29 cellular contexts compared by ENCODE assay signal in genomic region chr20:475463-476357, GRCh38. TPM values are rescaled to one million over a fixed set of nuclear protein-coding genes. Genes with fewer than 3 reads are reported as not detected.
DNase-seq lines count a peak whose midpoint lies in the region; ATAC-seq and TF ChIP-seq lines count a peak whose summit lies in the region.
"Had no signal": no experiment of that assay in that cellular context is flagged by ENCODE, and none has a peak within 500 bp of the region (broad histone marks: within the 10 kb centered on the region; RNA-seq: fewer than 3 reads in every experiment).

No MANE protein-coding gene starts in this region.

- H3K27ac ChIP-seq in SK-N-MC = 0 out of 2 replicates have a peak overlapping the region, but pooled peaks have one; percentile 25
- H3K27ac ChIP-seq in OCI-LY7 (ENCODE audit: low read depth, low read length, poor library complexity, severe bottlenecking) = no peak overlapping the region
- H3K27ac ChIP-seq: adrenal gland, Peyer's patch, prostate gland, VCaP had no signal

- no peaks in the 10 kb centered on the region for H3K9me2 ChIP-seq in OCI-LY7 (ENCODE audit: insufficient read depth, low read length)

- no peak for TF ChIP-seq CTCF in fibroblast of the aortic adventitia (IDR thresholded peaks at IDR 0.05; ENCODE audit: insufficient read depth, low read length)
- TF ChIP-seq CTCF in OCI-LY7 (conservative IDR thresholded peaks at IDR 0.05; ENCODE audit: low read length) = no peak

- H3K27ac Mint-ChIP-seq in activated CD4-positive, alpha-beta T cell treated with anti-CD3 and anti-CD28 coated beads, Interleukin-2, amount 10 ng/mL, durations not matched to agents 7 days and 5 days = peak overlapping the region; percentile 63
- H3K27ac Mint-ChIP-seq in stimulated activated naive B cell treated with anti-CD40 and anti-IgM and Interleukin-4, amounts not matched to agents 10 μg/mL and 1 μg/mL and 100 μg/mL, for 72 hours = peak overlapping the region; percentile 62
- H3K27ac Mint-ChIP-seq: B cell had no signal

- POLR2A ChIA-PET in activated CD4-positive, alpha-beta T cell treated with anti-CD3 and anti-CD28 coated beads, Interleukin-2, amount 10 ng/mL, durations not matched to agents 7 days and 5 days (lab: Charles Lee) = no interaction called here
- POLR2A ChIA-PET in OCI-LY7 (lab: Charles Lee) = interaction anchor here (1.2 kb wide), 1 partner anchor 95 kb away, joined by 3 read pairs; the partner anchor contains the start of gene TRIB3

- H3K36me3 ChIP-seq in SK-N-MC (ENCODE audit: insufficient read depth, low read length) (peaks cover 49% of the 10 kb centered on the region), OCI-LY7 (ENCODE audit: insufficient read depth, low read length) (peaks cover 64% of the 10 kb centered on the region)
- H3K36me3 ChIP-seq: prostate gland had no signal

- no peaks in the 10 kb centered on the region for H3K9me3 ChIP-seq in SK-N-MC (ENCODE audit: low read depth, low read length)
- H3K9me3 ChIP-seq in OCI-LY7 (ENCODE audit: low read length) = no peaks in the 10 kb centered on the region; the same call in 1 of the 2 replicates
- H3K9me3 ChIP-seq: adrenal gland, Peyer's patch, prostate gland had no signal

- no peak overlapping the region for H2AFZ ChIP-seq in OCI-LY7 (ENCODE audit: low read length)

- H3K9me3 Mint-ChIP-seq in activated CD4-positive, alpha-beta T cell treated with anti-CD3 and anti-CD28 coated beads, Interleukin-2, amount 10 ng/mL, durations not matched to agents 7 days and 5 days = peaks cover 19% of the 10 kb centered on the region
- no peaks in the 10 kb centered on the region for H3K9me3 Mint-ChIP-seq in stimulated activated naive B cell treated with anti-CD40 and anti-IgM and Interleukin-4, amounts not matched to agents 10 μg/mL and 1 μg/mL and 100 μg/mL, for 72 hours
- H3K9me3 Mint-ChIP-seq: activated T-cell treated with anti-CD3 and anti-CD28 coated beads, Interleukin-2, amount 50 U/mL, for 4 hours had no signal

- H3K4me3 ChIP-seq in SK-N-MC = no peak overlapping the region
- H3K4me3 ChIP-seq in fibroblast of the aortic adventitia (ENCODE audit: low read depth, low read length) = no peak overlapping the region
- no peak overlapping the region for H3K4me3 ChIP-seq in OCI-LY7 (ENCODE audit: low read depth, low read length, poor library complexity, severe bottlenecking)
- H3K4me3 ChIP-seq: adrenal gland, Peyer's patch, prostate gland had no signal

- H3K79me2 ChIP-seq in OCI-LY7 (ENCODE audit: insufficient read depth, low read depth, low read length) = no peaks in the 10 kb centered on the region

- peaks cover 38% of the 10 kb centered on the region for H3K36me3 Mint-ChIP-seq in activated CD4-positive, alpha-beta T cell treated with anti-CD3 and anti-CD28 coated beads, Interleukin-2, amount 10 ng/mL, durations not matched to agents 7 days and 5 days (ENCODE audit: low read depth)
- H3K36me3 Mint-ChIP-seq in stimulated activated naive B cell treated with anti-CD40 and anti-IgM and Interleukin-4, amounts not matched to agents 10 μg/mL and 1 μg/mL and 100 μg/mL, for 72 hours = peaks cover 32 to 47% of the 10 kb centered on the region in 2 donors
- H3K36me3 Mint-ChIP-seq: naive B cell had no signal

- peaks cover 3% of the 10 kb centered on the region for H3K27me3 Mint-ChIP-seq in activated CD4-positive, alpha-beta T cell treated with anti-CD3 and anti-CD28 coated beads, Interleukin-2, amount 10 ng/mL, durations not matched to agents 7 days and 5 days
- H3K27me3 Mint-ChIP-seq in stimulated activated naive B cell treated with anti-CD40 and anti-IgM and Interleukin-4, amounts not matched to agents 10 μg/mL and 1 μg/mL and 100 μg/mL, for 72 hours = no peaks in the 10 kb centered on the region
- H3K27me3 Mint-ChIP-seq: B cell; CD4-positive, alpha-beta memory T cell; naive B cell had no signal

- no peak overlapping the region for H3K4me3 Mint-ChIP-seq in activated CD4-positive, alpha-beta T cell treated with anti-CD3 and anti-CD28 coated beads, Interleukin-2, amount 10 ng/mL, durations not matched to agents 7 days and 5 days
- H3K4me3 Mint-ChIP-seq in stimulated activated naive B cell treated with anti-CD40 and anti-IgM and Interleukin-4, amounts not matched to agents 10 μg/mL and 1 μg/mL and 100 μg/mL, for 72 hours = no peak overlapping the region
- H3K4me3 Mint-ChIP-seq: activated T-cell treated with anti-CD3 and anti-CD28 coated beads, Interleukin-2, amount 50 U/mL, for 4 hours; B cell; CD4-positive, alpha-beta memory T cell; immature natural killer cell had no signal

- no peaks in the 10 kb centered on the region for H4K20me1 ChIP-seq in OCI-LY7 (ENCODE audit: insufficient read depth, low read length)

- H3K4me2 ChIP-seq in OCI-LY7 (ENCODE audit: low read length) = no peak overlapping the region

- no peaks in the 10 kb centered on the region for H3K4me1 ChIP-seq in OCI-LY7 (ENCODE audit: insufficient read depth, low read length, poor library complexity, severe bottlenecking)
- H3K4me1 ChIP-seq: Peyer's patch, prostate gland had no signal

- H3K9ac ChIP-seq in SK-N-MC (ENCODE audit: insufficient read length) = no peak overlapping the region

- ATAC-seq in stimulated activated naive B cell treated with anti-CD40 and anti-IgM and Interleukin-4, amounts not matched to agents 10 μg/mL and 1 μg/mL and 100 μg/mL, for 72 hours (replicated peaks) = no peak
- no peak for ATAC-seq in HG02840 (IDR thresholded peaks at IDR 0.05; ENCODE audit: low FRiP score, unreplicated experiment)
- ATAC-seq: activated T-cell treated with anti-CD3 and anti-CD28 coated beads, Interleukin-2, amount 50 U/mL, for 4 hours; HCT116 had no signal

- no peak for DNase-seq in activated CD4-positive, alpha-beta T cell treated with anti-CD3 and anti-CD28 coated beads, Interleukin-2, amount 10 ng/mL, durations not matched to agents 7 days and 5 days
- no peak for DNase-seq in activated CD4-positive, alpha-beta T cell treated with anti-CD3 and anti-CD28 coated beads for 4 hours
- DNase-seq in SK-N-MC (ENCODE audit: low read depth, low spot score) (no peak), fibroblast of the aortic adventitia (ENCODE audit: low read depth) (peak; percentile 85), OCI-LY7 (ENCODE audit: low spot score) (no peak), SW 1271 (lab: John Stamatoyannopoulos, UW) (no peak)
- DNase-seq in stimulated activated naive B cell treated with anti-CD40 and anti-IgM and Interleukin-4, amounts not matched to agents 10 μg/mL and 1 μg/mL and 100 μg/mL, for 72 hours = no peak
- DNase-seq: activated CD4-positive, alpha-beta T cell treated with anti-CD3 and anti-CD28 coated beads for 48 hours; activated gamma-delta T cell treated with Interleukin-2 at 50 U/mL for 16 hours; activated T-cell treated with anti-CD3 and anti-CD28 coated beads, Interleukin-2, amount 50 U/mL, for 4 hours; adrenal gland; CD4-positive, alpha-beta memory T cell; DND-41; GF-D8; immature natural killer cell; mesendoderm; naive B cell; NCI-H1436 treated with DMSO at 0.1 percent for 48 hours; NCI-H446; NCI-H748 treated with DMSO at 0.1 percent for 48 hours; Peyer's patch; SHP77 treated with DMSO at 0.1 percent for 48 hours; stimulated activated CD4-positive, alpha-beta T cell treated with anti-CD3 and anti-CD28 coated beads, Interleukin-4, amount 100 ng/mL, for 1 hour; T1000 had no signal

- intact Hi-C loops in OCI-LY7 (cut with micrococcal nuclease; ENCODE audit: unreplicated experiment) = no loop called here

- peaks cover 26% of the 10 kb centered on the region for H3K4me1 Mint-ChIP-seq in activated CD4-positive, alpha-beta T cell treated with anti-CD3 and anti-CD28 coated beads, Interleukin-2, amount 10 ng/mL, durations not matched to agents 7 days and 5 days
- peaks cover 10 to 20% of the 10 kb centered on the region in 2 donors for H3K4me1 Mint-ChIP-seq in stimulated activated naive B cell treated with anti-CD40 and anti-IgM and Interleukin-4, amounts not matched to agents 10 μg/mL and 1 μg/mL and 100 μg/mL, for 72 hours

- no TSS peak for BruUV-seq in OCI-LY7 (replicated peaks; lab: Mats Ljungman, UMichigan)

- CTCF ChIA-PET in activated CD4-positive, alpha-beta T cell treated with anti-CD3 and anti-CD28 coated beads, Interleukin-2, amount 10 ng/mL, durations not matched to agents 7 days and 5 days (lab: Charles Lee) = interaction anchor here (0.6 to 2.1 kb wide), 5 partner anchors 24 to 960 kb away, joined by 3 to 13 read pairs (median 4); no protein-coding TSS in a partner anchor
- CTCF ChIA-PET in OCI-LY7 (lab: Charles Lee; ENCODE audit: unreplicated experiment) = no interaction called here

RNA-seq across cellular contexts. Expression of gene TBC1D20, which starts 13.4 kb away (rescaled TPM):
- total RNA-seq in activated CD4-positive, alpha-beta T cell treated with anti-CD3 and anti-CD28 coated beads, Interleukin-2, amount 10 ng/mL, durations not matched to agents 7 days and 5 days = 10 to 100 TPM; 29.3 to 31.6 TPM
- total RNA-seq in fibroblast of the aortic adventitia (ENCODE audit: low replicate concordance) (27.1 and 34.4 TPM in 2 replicates), OCI-LY7 (2022) (17.4 and 19.0 TPM in 2 replicates)
- total RNA-seq in OCI-LY7 (2014; rRNA removed; shearing (Covaris generic)) = 20.8 and 22.1 TPM in 2 replicates
